ENCODE assay signal across 8 cellular contexts in the genomic region with DNA sequence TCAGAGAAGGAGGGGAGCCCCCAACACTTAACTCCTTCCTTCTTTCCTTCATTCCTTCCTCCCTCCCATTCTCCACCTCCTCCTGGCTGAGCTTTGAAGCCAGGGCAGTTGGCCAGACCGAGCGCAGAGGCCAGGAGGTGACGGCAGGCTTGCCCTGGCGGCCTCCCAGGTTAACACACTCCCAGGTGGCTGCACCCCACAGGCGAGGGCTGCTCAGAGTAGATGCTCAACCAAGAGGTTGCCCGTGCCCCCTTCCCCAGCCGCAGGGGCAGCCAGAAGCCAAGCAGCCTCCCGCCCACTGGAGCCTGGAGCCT. TPM values are rescaled to one million over a fixed set of nuclear protein-coding genes. Genes with fewer than 3 reads are reported as not detected.
DNase-seq lines count a peak whose midpoint lies in the region; ATAC-seq and TF ChIP-seq lines count a peak whose summit lies in the region.

No MANE protein-coding gene starts in this region.

- H3K9ac ChIP-seq in skeletal muscle tissue (ENCODE audit: low read depth in 1 of 3, low read length in 3 of 3): peak overlapping the region in 2 of 3 donors; percentile 45 to 50

- intact Hi-C loops in left ventricle myocardium inferior (cut with micrococcal nuclease): loop anchor here (2.0 to 10.0 kb wide), 2 partner anchors 359 to 707 kb away; no protein-coding TSS in a partner anchor

- H3K27me3 ChIP-seq in left ventricle myocardium inferior (ENCODE audit: low read depth): no peaks in the 10 kb centered on the region
- peaks cover 0 to 2% (median 0%) of the 10 kb centered on the region in 3 donors for H3K27me3 ChIP-seq in skeletal muscle tissue (ENCODE audit: control insufficient read depth in 3 of 3, insufficient read depth in 3 of 3, low read length in 3 of 3)

- no peak for ATAC-seq in HG02588 (IDR thresholded peaks at IDR 0.05; ENCODE audit: unreplicated experiment)

- H3K27ac ChIP-seq in left ventricle myocardium inferior (replicated peaks) (peak overlapping the region; percentile 72), skeletal muscle tissue (ENCODE audit: low read depth, low read length) (no peak overlapping the region)

- H3K4me1 ChIP-seq in left ventricle myocardium inferior (peaks cover 38% of the 10 kb centered on the region), skeletal muscle tissue (ENCODE audit: control insufficient read depth in 3 of 3, insufficient read depth in 3 of 3, low read length in 3 of 3) (peaks cover 20 to 25% (median 20%) of the 10 kb centered on the region in 3 donors)

- no peak for DNase-seq in HFF-Myc (ENCODE audit: extremely low read depth, low read depth)
- peak; percentile 62 for DNase-seq in left ventricle myocardium inferior
- DNase-seq in NCI-H1417 (lab: John Stamatoyannopoulos, UW): no peak
- no peak for DNase-seq in DMS114 treated with DMSO at 0.1 percent for 48 hours (lab: John Stamatoyannopoulos, UW; ENCODE audit: unreplicated experiment)
- DNase-seq in central memory CD4-positive, alpha-beta T cell: no peak

- TF ChIP-seq CTCF in HFF-Myc (IDR thresholded peaks at IDR 0.05; ENCODE audit: low read depth, low read length, missing control alignments) (no peak), WI38 (IDR thresholded peaks at IDR 0.05; ENCODE audit: low read depth, low read length) (no peak), left ventricle myocardium inferior (IDR thresholded peaks at IDR 0.05; ENCODE audit: borderline replicate concordance) (no peak)

- H3K36me3 ChIP-seq in left ventricle myocardium inferior (no peaks in the 10 kb centered on the region), skeletal muscle tissue (ENCODE audit: control insufficient read depth in 3 of 3, insufficient read depth in 3 of 3, low read length in 3 of 3) (no peaks in the 10 kb centered on the region)

- H3K9me3 ChIP-seq in left ventricle myocardium inferior (replicated peaks): no peaks in the 10 kb centered on the region
- no peaks in the 10 kb centered on the region for H3K9me3 ChIP-seq in skeletal muscle tissue (ENCODE audit: control insufficient read depth in 3 of 3, low read length in 3 of 3)

- peak overlapping the region; percentile 52; the same call in 1 of the 2 replicates for H3K4me3 ChIP-seq in HFF-Myc (replicated peaks; ENCODE audit: low read depth, low read length)
- peak overlapping the region; percentile 60 for H3K4me3 ChIP-seq in WI38 (ENCODE audit: low read depth, low read length)
- peak overlapping the region; percentile 67 for H3K4me3 ChIP-seq in left ventricle myocardium inferior
- H3K4me3 ChIP-seq in skeletal muscle tissue (ENCODE audit: low read length in 3 of 3): peak overlapping the region in 2 of 3 donors; percentile 52 to 56

RNA-seq across cellular contexts. Expression of a gene that starts 6.3 kb away (rescaled TPM):
- total RNA-seq in left ventricle myocardium inferior (33.0 TPM), skeletal muscle tissue (209 TPM)

RNA-seq across cellular contexts. Expression of a gene that starts 37.4 kb away (rescaled TPM):
- total RNA-seq in left ventricle myocardium inferior (not detected), skeletal muscle tissue (not detected)
